8 cellular contexts compared by ENCODE assay signal in the genomic region with DNA sequence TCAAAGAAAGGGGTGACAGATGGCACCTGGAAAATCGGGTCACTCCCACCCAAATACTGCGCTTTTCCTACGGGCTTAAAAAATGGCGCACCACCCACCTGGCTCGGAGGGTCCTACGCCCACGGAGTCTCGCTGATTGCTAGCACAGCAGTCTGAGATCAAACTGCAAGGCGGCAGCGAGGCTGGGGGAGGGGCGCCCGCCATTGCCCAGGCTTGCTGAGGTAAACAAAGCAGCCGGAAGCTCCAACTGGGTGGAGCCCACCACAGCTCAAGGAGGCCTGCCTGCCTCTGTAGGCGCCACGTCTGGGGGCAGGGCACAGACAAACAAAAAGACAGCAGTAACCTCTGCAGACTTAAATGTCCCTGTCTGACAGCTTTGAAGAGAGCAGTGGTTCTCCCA. TPM values are rescaled to one million over a fixed set of nuclear protein-coding genes. Genes with fewer than 3 reads are reported as not detected.
DNase-seq lines count a peak whose midpoint lies in the region; ATAC-seq lines count a peak whose summit lies in the region.
"Not testable (repeated sequence)": the region's sequence is repeated elsewhere in the genome, so short reads cannot be mapped to it uniquely, and the experiment has no call there.

No MANE protein-coding gene starts in this region.

- H3K4me3 Mint-ChIP-seq in CD4-positive, alpha-beta memory T cell = peak overlapping the region in 2 of 8 donors; percentile 26 to 31
- H3K4me3 Mint-ChIP-seq in activated naive CD8-positive, alpha-beta T cell treated with anti-CD3 and anti-CD28 coated beads, Interleukin-2, amount 10 ng/mL, durations not matched to agents 7 days and 5 days = peak overlapping the region; percentile 19
- peak overlapping the region in 2 of 10 donors; percentile 11 to 18 for H3K4me3 Mint-ChIP-seq in naive thymus-derived CD8-positive, alpha-beta T cell

- peak overlapping the region in 5 of 7 donors; percentile 37 to 79 (median 64) for H3K27ac Mint-ChIP-seq in CD4-positive, alpha-beta memory T cell
- not testable (repeated sequence) for H3K27ac Mint-ChIP-seq in activated naive CD8-positive, alpha-beta T cell treated with anti-CD3 and anti-CD28 coated beads, Interleukin-2, amount 10 ng/mL, durations not matched to agents 7 days and 5 days
- H3K27ac Mint-ChIP-seq in naive thymus-derived CD8-positive, alpha-beta T cell = peak overlapping the region in 7 of 10 donors; percentile 51 to 89 (median 82)

- POLR2A ChIA-PET in CD4-positive, alpha-beta memory T cell (lab: Charles Lee; ENCODE audit: partially characterized antibody) = interaction anchor here (0.6 to 1.5 kb wide), 2 partner anchors 10 to 33 kb away, joined by 3 to 4 read pairs; no protein-coding TSS in a partner anchor
- POLR2A ChIA-PET in activated naive CD8-positive, alpha-beta T cell treated with anti-CD3 and anti-CD28 coated beads, Interleukin-2, amount 10 ng/mL, durations not matched to agents 7 days and 5 days (lab: Charles Lee) = not testable (repeated sequence)
- POLR2A ChIA-PET in naive thymus-derived CD8-positive, alpha-beta T cell (lab: Charles Lee) = interaction anchor here (1.7 kb wide), 1 partner anchor 34 kb away, joined by 3 read pairs; no protein-coding TSS in a partner anchor

- H3K27me3 ChIP-seq in CD4-positive, alpha-beta memory T cell (ENCODE audit: insufficient read depth, low read length); HAP-1 (ENCODE audit: low read depth): not testable (repeated sequence)

- not testable (repeated sequence) for H3K27ac ChIP-seq in CD4-positive, alpha-beta memory T cell (ENCODE audit: low read depth, low read length)

- not testable (repeated sequence) for ATAC-seq in activated naive CD8-positive, alpha-beta T cell treated with anti-CD3 and anti-CD28 coated beads, Interleukin-2, amount 10 ng/mL, durations not matched to agents 7 days and 5 days (ENCODE audit: low read depth); naive thymus-derived CD8-positive, alpha-beta T cell

- H3K4me1 Mint-ChIP-seq in CD4-positive, alpha-beta memory T cell = peaks cover 9 to 37% (median 13%) of the 10 kb centered on the region in 4 donors
- not testable (repeated sequence) for H3K4me1 Mint-ChIP-seq in activated naive CD8-positive, alpha-beta T cell treated with anti-CD3 and anti-CD28 coated beads, Interleukin-2, amount 10 ng/mL, durations not matched to agents 7 days and 5 days
- peaks cover 5 to 35% (median 19%) of the 10 kb centered on the region in 4 donors for H3K4me1 Mint-ChIP-seq in naive thymus-derived CD8-positive, alpha-beta T cell

- peak; percentile 60 to 79 (median 74) for DNase-seq in CD4-positive, alpha-beta memory T cell
- not testable (repeated sequence) for DNase-seq in HAP-1 (ENCODE audit: low spot score in 2 of 2)
- DNase-seq in NCI-H526 (lab: John Stamatoyannopoulos, UW) (peak; percentile 21 to 33), T-helper 1 cell (peak in 3 of 5 donors; percentile 8 to 27 (median 17)), activated T-helper 1 cell treated with Interleukin-2 at 50 U/mL for 16 hours (ENCODE audit: low read depth) (peak; percentile 31)
- DNase-seq in activated CD4-positive, alpha-beta T cell treated with anti-CD3 and anti-CD28 coated beads, Interleukin-2, amount 50 U/mL, for 1 hour = peak; percentile 38
- DNase-seq in activated naive CD8-positive, alpha-beta T cell treated with anti-CD3 and anti-CD28 coated beads, Interleukin-2, amount 10 ng/mL, durations not matched to agents 7 days and 5 days = peak; percentile 47
- peak in 7 of 10 donors; percentile 22 to 82 (median 74) for DNase-seq in naive thymus-derived CD8-positive, alpha-beta T cell

- peaks cover 11% of the 10 kb centered on the region for H3K4me1 ChIP-seq in CD4-positive, alpha-beta memory T cell (ENCODE audit: insufficient read depth, low read length)
- H3K4me1 ChIP-seq in HAP-1 = peaks cover 13% of the 10 kb centered on the region

- in situ Hi-C loops in HAP-1 (cut with MboI; ENCODE audit: low sequenced_read_pairs) = not testable (repeated sequence)

- H3K9me3 ChIP-seq in CD4-positive, alpha-beta memory T cell (ENCODE audit: control insufficient read depth in 1 of 2, low read length in 2 of 2); HAP-1: not testable (repeated sequence)

- not testable (repeated sequence) for H3K36me3 Mint-ChIP-seq in CD4-positive, alpha-beta memory T cell; activated naive CD8-positive, alpha-beta T cell treated with anti-CD3 and anti-CD28 coated beads, Interleukin-2, amount 10 ng/mL, durations not matched to agents 7 days and 5 days
- H3K36me3 Mint-ChIP-seq in naive thymus-derived CD8-positive, alpha-beta T cell = peaks cover 4 to 34% (median 11%) of the 10 kb centered on the region in 3 donors

- H3K27me3 Mint-ChIP-seq in CD4-positive, alpha-beta memory T cell; activated naive CD8-positive, alpha-beta T cell treated with anti-CD3 and anti-CD28 coated beads, Interleukin-2, amount 10 ng/mL, durations not matched to agents 7 days and 5 days; naive thymus-derived CD8-positive, alpha-beta T cell: not testable (repeated sequence)

- peaks cover 0 to 20% (median 6%) of the 10 kb centered on the region in 8 donors for H3K9me3 Mint-ChIP-seq in CD4-positive, alpha-beta memory T cell
- not testable (repeated sequence) for H3K9me3 Mint-ChIP-seq in activated naive CD8-positive, alpha-beta T cell treated with anti-CD3 and anti-CD28 coated beads, Interleukin-2, amount 10 ng/mL, durations not matched to agents 7 days and 5 days
- H3K9me3 Mint-ChIP-seq in naive thymus-derived CD8-positive, alpha-beta T cell = peaks cover 0 to 22% (median 6%) of the 10 kb centered on the region in 9 donors

- CTCF ChIA-PET in CD4-positive, alpha-beta memory T cell (lab: Charles Lee; ENCODE audit: partially characterized antibody) = interaction anchor here (1.4 to 3.2 kb wide), 3 partner anchors 10 to 290 kb away, joined by 3 to 21 read pairs (median 11); no protein-coding TSS in a partner anchor

- H3K36me3 ChIP-seq in CD4-positive, alpha-beta memory T cell (ENCODE audit: insufficient read depth, low read length); HAP-1 (replicated peaks): not testable (repeated sequence)

- intact Hi-C loops in CD4-positive, alpha-beta memory T cell (cut with micrococcal nuclease) = not testable (repeated sequence)

- not testable (repeated sequence) for H3K4me3 ChIP-seq in CD4-positive, alpha-beta memory T cell (ENCODE audit: low read length in 2 of 2)
- peak overlapping the region; percentile 20 for H3K4me3 ChIP-seq in HAP-1

RNA-seq across cellular contexts. Expression of gene PLPP6, which starts 56.1 kb away (rescaled TPM):
- total RNA-seq in CD4-positive, alpha-beta memory T cell = 10 to 100 TPM; 23.3 to 23.8 TPM
- 1 to 10 TPM; 3.2 to 6.6 TPM for polyA plus RNA-seq in CD4-positive, alpha-beta memory T cell
- 10 to 100 TPM; 11.8 to 12.4 TPM for total RNA-seq in activated naive CD8-positive, alpha-beta T cell treated with anti-CD3 and anti-CD28 coated beads, Interleukin-2, amount 10 ng/mL, durations not matched to agents 7 days and 5 days
- total RNA-seq in naive thymus-derived CD8-positive, alpha-beta T cell = 10 to 100 TPM; 22.5 to 23.6 TPM
- polyA plus RNA-seq in naive thymus-derived CD8-positive, alpha-beta T cell = 1 to 10 TPM; 4.9 to 6.1 (median 5.8) TPM
